In the genomic region with DNA sequence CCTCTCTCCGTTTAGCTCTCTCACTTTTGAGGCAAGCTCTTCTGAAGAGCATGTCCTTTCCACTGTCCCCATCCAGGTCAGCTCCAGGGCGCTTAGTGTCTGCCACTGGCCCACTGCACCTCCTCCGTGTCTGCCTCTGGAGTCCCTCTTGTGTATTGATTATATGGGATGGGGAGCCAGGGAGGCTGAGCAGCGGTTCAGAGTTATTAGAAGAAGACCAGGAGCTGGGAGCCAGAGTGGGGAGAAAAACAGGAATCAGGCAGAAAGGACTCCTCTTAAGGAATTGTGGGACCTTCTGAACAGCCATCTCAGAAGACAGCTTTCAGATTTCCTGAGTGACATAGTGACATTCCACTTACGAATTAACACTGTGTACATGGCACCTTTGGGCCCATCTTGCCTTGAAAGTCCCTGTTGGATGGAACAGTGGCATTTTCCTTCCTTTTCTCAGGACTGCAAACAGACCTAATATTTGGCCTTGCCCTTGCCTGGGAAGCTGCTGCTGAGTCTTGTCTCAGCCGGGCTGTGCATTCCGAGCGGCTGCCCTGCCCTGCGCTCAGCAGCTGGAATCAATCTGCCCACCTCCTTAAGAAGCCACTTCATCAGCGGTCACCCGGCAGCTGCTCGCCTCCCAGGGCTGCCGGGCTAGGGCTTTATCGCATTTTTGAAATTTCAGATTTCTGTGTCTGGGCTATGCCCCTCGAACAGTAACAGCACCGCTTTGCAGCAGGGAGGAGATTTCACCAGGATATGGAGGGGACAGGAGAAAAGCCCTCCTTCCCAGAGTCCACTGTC, we compare ENCODE assay signal across 9 cellular contexts.
DNase-seq lines count a peak whose midpoint lies in the region; ATAC-seq lines count a peak whose summit lies in the region.
"Had no signal": no experiment of that assay in that cellular context is flagged by ENCODE, and none has a peak within 500 bp of the region (broad histone marks: within the 10 kb centered on the region; RNA-seq: fewer than 3 reads in every experiment).

No MANE protein-coding gene starts in this region.

- no peak overlapping the region for H3K9ac ChIP-seq in iPS-18a (ENCODE audit: low read length)

- H3K27ac ChIP-seq in iPS-18a (ENCODE audit: low read length), result no peak overlapping the region

- H3K9me3 ChIP-seq in iPS-18a (ENCODE audit: control insufficient read depth, low read depth, low read length), result no peaks in the 10 kb centered on the region

- intact Hi-C loops in sciatic nerve (cut with DNase I), result no loop called here

- DNase-seq in EL (peak; percentile 49), amniotic stem cell (lab: John Stamatoyannopoulos, UW) (peak; percentile 74), sciatic nerve (ENCODE audit: low spot score) (no peak), NCI-H2196 (lab: John Stamatoyannopoulos, UW; ENCODE audit: unreplicated experiment) (no peak)
- DNase-seq: stimulated activated CD4-positive, alpha-beta T cell treated with anti-CD3 and anti-CD28 coated beads, Interleukin-2, amount 100 ng/mL, for 48 hours had no signal

- peak; percentile 27 for ATAC-seq in sciatic nerve
- ATAC-seq in HG03439 (IDR thresholded peaks at IDR 0.05; ENCODE audit: unreplicated experiment), result no peak
- no peak for ATAC-seq in HG03045 (IDR thresholded peaks at IDR 0.05; ENCODE audit: unreplicated experiment)
- ATAC-seq in GM19035 (IDR thresholded peaks at IDR 0.05; ENCODE audit: unreplicated experiment), result no peak

- no peaks in the 10 kb centered on the region for H3K36me3 ChIP-seq in iPS-18a (ENCODE audit: control insufficient read depth, low read depth, low read length)

- H3K27me3 ChIP-seq in iPS-18a (ENCODE audit: control insufficient read depth, insufficient read depth, low read length), result peaks cover 46% of the 10 kb centered on the region

- H3K4me3 ChIP-seq in iPS-18a (ENCODE audit: low read length), result peak overlapping the region; percentile 67

- H3K4me1 ChIP-seq in iPS-18a (ENCODE audit: control insufficient read depth, low read depth, low read length), result peaks cover 12% of the 10 kb centered on the region

Comparison
In these comparisons a context has a peak if more than half of its experiments do, and no peak if none do; other contexts are left out.
1. DNase-seq: peak in EL (single experiment) and amniotic stem cell (single experiment); none in sciatic nerve (single experiment) and NCI-H2196 (single experiment).